ENCODE assay signal across 23 cellular contexts in genomic region chr10:43238462-43238861, GRCh38. TPM values are rescaled to one million over a fixed set of nuclear protein-coding genes. Genes with fewer than 3 reads are reported as not detected.
DNase-seq lines count a peak whose midpoint lies in the region; ATAC-seq and TF ChIP-seq lines count a peak whose summit lies in the region.
"Had no signal": no experiment of that assay in that cellular context is flagged by ENCODE, and none has a peak within 500 bp of the region (broad histone marks: within the 10 kb centered on the region; RNA-seq: fewer than 3 reads in every experiment).

No MANE protein-coding gene starts in this region.

- no peaks in the 10 kb centered on the region for H3K4me1 Mint-ChIP-seq in activated CD4-positive, alpha-beta T cell treated with anti-CD3 and anti-CD28 coated beads for 36 hours
- no peaks in the 10 kb centered on the region for H3K4me1 Mint-ChIP-seq in activated CD4-positive, alpha-beta T cell treated with anti-CD3 and anti-CD28 coated beads, Interleukin-2, amount 10 ng/mL, durations not matched to agents 24 days and 14 days
- no peaks in the 10 kb centered on the region for H3K4me1 Mint-ChIP-seq in endodermal cell
- no peaks in the 10 kb centered on the region for H3K4me1 Mint-ChIP-seq in osteocyte (ENCODE audit: unreplicated experiment)
- H3K4me1 Mint-ChIP-seq: brain, neural crest cell had no signal

- no peak for ATAC-seq in activated CD4-positive, alpha-beta T cell treated with anti-CD3 and anti-CD28 coated beads for 36 hours
- ATAC-seq in IMR-90 (ENCODE audit: low read depth), result no peak

- no peak overlapping the region for H3K56ac ChIP-seq in IMR-90 (ENCODE audit: extremely low read depth, insufficient read depth, low read length)

- TF ChIP-seq CTCF in IMR-90 (conservative IDR thresholded peaks at IDR 0.05; ENCODE audit: low read depth, low read length) (no peak), endodermal cell (conservative IDR thresholded peaks at IDR 0.05) (no peak), osteocyte (IDR thresholded peaks at IDR 0.05) (no peak), prostate gland (IDR thresholded peaks at IDR 0.05) (no peak)

- peak overlapping the region; percentile 32 for H2AFZ ChIP-seq in IMR-90 (replicated peaks; ENCODE audit: low read length, poor library complexity)

- H3K27me3 Mint-ChIP-seq in activated CD4-positive, alpha-beta T cell treated with anti-CD3 and anti-CD28 coated beads for 36 hours, result peaks cover 9% of the 10 kb centered on the region
- peaks cover 15% of the 10 kb centered on the region for H3K27me3 Mint-ChIP-seq in activated CD4-positive, alpha-beta T cell treated with anti-CD3 and anti-CD28 coated beads, Interleukin-2, amount 10 ng/mL, durations not matched to agents 24 days and 14 days
- H3K27me3 Mint-ChIP-seq in endodermal cell (ENCODE audit: insufficient read depth) (peaks cover 13% of the 10 kb centered on the region), osteocyte (ENCODE audit: unreplicated experiment) (peaks cover 29% of the 10 kb centered on the region)
- H3K27me3 Mint-ChIP-seq: activated naive CD8-positive, alpha-beta T cell had no signal

- H3K9me3 ChIP-seq in IMR-90 (ENCODE audit: control insufficient read depth, insufficient read depth, low read length) (peaks cover 3% of the 10 kb centered on the region; the same call in 1 of the 2 replicates), endodermal cell (ENCODE audit: control insufficient read depth, low read length) (no peaks in the 10 kb centered on the region), prostate gland (no peaks in the 10 kb centered on the region)
- H3K9me3 ChIP-seq: uterus had no signal

- in situ Hi-C loops in IMR-90 (cut with MboI; ENCODE audit: low sequenced_read_pairs), result no loop called here

- no peak overlapping the region for H3K14ac ChIP-seq in IMR-90 (replicated peaks; ENCODE audit: low read depth, low read length)

- no peak overlapping the region for H4K91ac ChIP-seq in IMR-90 (ENCODE audit: insufficient read depth, low read depth, low read length)

- H3K79me1 ChIP-seq in IMR-90 (ENCODE audit: low read depth in 1 of 2, low read length in 2 of 2), result no peaks in the 10 kb centered on the region

- POLR2A ChIA-PET in activated CD4-positive, alpha-beta T cell treated with anti-CD3 and anti-CD28 coated beads for 36 hours (lab: Charles Lee), result no interaction called here
- POLR2A ChIA-PET in IMR-90 (lab: Charles Lee; ENCODE audit: unreplicated experiment), result no interaction called here

- H3K9me1 ChIP-seq in IMR-90 (ENCODE audit: insufficient read depth, low read length), result no peaks in the 10 kb centered on the region

- H2AK9ac ChIP-seq in IMR-90 (replicated peaks; ENCODE audit: low read depth, low read length, poor library complexity), result no peak overlapping the region

- peaks cover 16% of the 10 kb centered on the region for H3K9me3 Mint-ChIP-seq in activated CD4-positive, alpha-beta T cell treated with anti-CD3 and anti-CD28 coated beads for 36 hours (ENCODE audit: low read depth)
- H3K9me3 Mint-ChIP-seq in activated CD4-positive, alpha-beta T cell treated with anti-CD3 and anti-CD28 coated beads, Interleukin-2, amount 10 ng/mL, durations not matched to agents 24 days and 14 days, result peaks cover 17% of the 10 kb centered on the region
- H3K9me3 Mint-ChIP-seq in endodermal cell, result peaks cover 39% of the 10 kb centered on the region
- peaks cover 15% of the 10 kb centered on the region for H3K9me3 Mint-ChIP-seq in osteocyte (ENCODE audit: unreplicated experiment)
- H3K9me3 Mint-ChIP-seq: neural crest cell had no signal

- H3K4me1 ChIP-seq in IMR-90 (ENCODE audit: control insufficient read depth, insufficient read depth, low read length) (no peaks in the 10 kb centered on the region), endodermal cell (ENCODE audit: control insufficient read depth, insufficient read depth, low read length) (no peaks in the 10 kb centered on the region), prostate gland (replicated peaks) (no peaks in the 10 kb centered on the region)
- H3K4me1 ChIP-seq: stomach, uterus had no signal

- peaks cover 7% of the 10 kb centered on the region for H3K36me3 Mint-ChIP-seq in activated CD4-positive, alpha-beta T cell treated with anti-CD3 and anti-CD28 coated beads for 36 hours (ENCODE audit: low read depth)
- peaks cover 3% of the 10 kb centered on the region for H3K36me3 Mint-ChIP-seq in activated CD4-positive, alpha-beta T cell treated with anti-CD3 and anti-CD28 coated beads, Interleukin-2, amount 10 ng/mL, durations not matched to agents 24 days and 14 days (ENCODE audit: low read depth)
- no peaks in the 10 kb centered on the region for H3K36me3 Mint-ChIP-seq in endodermal cell (ENCODE audit: low read depth)
- H3K36me3 Mint-ChIP-seq in osteocyte (ENCODE audit: unreplicated experiment), result peaks cover 2% of the 10 kb centered on the region
- H3K36me3 Mint-ChIP-seq: brain had no signal

- no peak overlapping the region for H3K9ac ChIP-seq in IMR-90 (ENCODE audit: low read depth, low read length)
- no peak overlapping the region for H3K9ac ChIP-seq in endodermal cell (ENCODE audit: extremely low read depth, low read length, poor library complexity, severe bottlenecking)

- WGBS in IMR-90 (ENCODE audit: extremely low coverage in 2 of 2, insufficient read length in 1 of 2), 2 experiments, result 29% methylated on average over 1 of the region's 2 CpGs; no CpG with 5 or more reads in 1 of the 2 experiments
- 82 to 100% methylated on average over 1 to 2 of the region's 2 CpGs for WGBS in endodermal cell (ENCODE audit: insufficient coverage in 1 of 2, insufficient read length in 1 of 2), 2 experiments
- WGBS in prostate gland, result 81% methylated on average over 2 of the region's 2 CpGs

- H3K27ac ChIP-seq in IMR-90 (ENCODE audit: insufficient read depth, low read length) (no peak overlapping the region), endodermal cell (ENCODE audit: low read depth, low read length) (no peak overlapping the region), prostate gland (no peak overlapping the region)
- H3K27ac ChIP-seq: 22Rv1, stomach, uterus had no signal

- no peak overlapping the region for H4K8ac ChIP-seq in IMR-90 (ENCODE audit: low read depth in 2 of 2, low read length in 2 of 2)

- H4K5ac ChIP-seq in IMR-90 (ENCODE audit: low read depth, low read length), result no peak overlapping the region

- no peak overlapping the region for H2BK20ac ChIP-seq in IMR-90 (ENCODE audit: low read depth, low read length)

- dilution Hi-C loops in IMR-90 (cut with HindIII; ENCODE audit: low sequenced_read_pairs, unreplicated experiment), result no loop called here

- intact Hi-C loops in activated CD4-positive, alpha-beta T cell treated with anti-CD3 and anti-CD28 coated beads for 36 hours (cut with DNase I, micrococcal nuclease), result no loop called here
- intact Hi-C loops in activated CD4-positive, alpha-beta T cell treated with anti-CD3 and anti-CD28 coated beads, Interleukin-2, amount 10 ng/mL, durations not matched to agents 24 days and 14 days (cut with micrococcal nuclease), result no loop called here
- intact Hi-C loops in IMR-90 (cut with micrococcal nuclease) (no loop called here), prostate gland (cut with DNase I) (no loop called here)

- no peak overlapping the region for H3K23ac ChIP-seq in IMR-90 (ENCODE audit: low read depth, low read length)

- H3K27ac Mint-ChIP-seq in activated CD4-positive, alpha-beta T cell treated with anti-CD3 and anti-CD28 coated beads for 36 hours, result no peak overlapping the region
- H3K27ac Mint-ChIP-seq in activated CD4-positive, alpha-beta T cell treated with anti-CD3 and anti-CD28 coated beads, Interleukin-2, amount 10 ng/mL, durations not matched to agents 24 days and 14 days, result no peak overlapping the region
- H3K27ac Mint-ChIP-seq in endodermal cell (no peak overlapping the region), osteocyte (ENCODE audit: unreplicated experiment) (no peak overlapping the region)
- H3K27ac Mint-ChIP-seq: activated naive CD8-positive, alpha-beta T cell; brain had no signal

- no peak overlapping the region for H3K4me2 ChIP-seq in IMR-90 (ENCODE audit: low read depth, low read length)

- no TSS peak for BruUV-seq in IMR-90 (replicated peaks; lab: Mats Ljungman, UMichigan)

- H2BK5ac ChIP-seq in IMR-90 (ENCODE audit: low read depth, low read length, poor library complexity, severe bottlenecking), result no peak overlapping the region

- H3K27me3 ChIP-seq in IMR-90 (ENCODE audit: control insufficient read depth, insufficient read depth, low read length), result peaks cover 9% of the 10 kb centered on the region
- H3K27me3 ChIP-seq in endodermal cell (ENCODE audit: control insufficient read depth, insufficient read depth, low read length, poor library complexity, severe bottlenecking), result peaks cover 4% of the 10 kb centered on the region
- H3K27me3 ChIP-seq in prostate gland (replicated peaks; ENCODE audit: insufficient read depth), result no peaks in the 10 kb centered on the region
- H3K27me3 ChIP-seq: uterus had no signal

- H3K4me3 ChIP-seq in IMR-90 (ENCODE audit: insufficient read depth, low read depth, low read length), result no peak overlapping the region
- no peak overlapping the region for H3K4me3 ChIP-seq in endodermal cell (ENCODE audit: low read length)
- H3K4me3 ChIP-seq in prostate gland, result no peak overlapping the region
- H3K4me3 ChIP-seq: stomach, uterus had no signal

- peak; percentile 1 for DNase-seq in activated CD4-positive, alpha-beta T cell treated with anti-CD3 and anti-CD28 coated beads for 36 hours
- no peak for DNase-seq in activated CD4-positive, alpha-beta T cell treated with anti-CD3 and anti-CD28 coated beads, Interleukin-2, amount 10 ng/mL, durations not matched to agents 24 days and 14 days
- no peak for DNase-seq in IMR-90
- peak; percentile 10 for DNase-seq in endodermal cell
- peak; percentile 64 for DNase-seq in osteocyte (ENCODE audit: extremely low spot score, unreplicated experiment)
- DNase-seq in NCI-H2227 (lab: John Stamatoyannopoulos, UW; ENCODE audit: unreplicated experiment), result no peak
- no peak for DNase-seq in NCI-H2196 treated with DMSO at 0.1 percent for 48 hours (lab: John Stamatoyannopoulos, UW; ENCODE audit: unreplicated experiment)
- DNase-seq in prostate gland (ENCODE audit: low spot score), result no peak
- DNase-seq: AML-193; COR-L47; DND-41; NCI-H1417; NCI-H2107; NCI-H524; RPMI8226; stimulated activated CD4-positive, alpha-beta T cell treated with anti-CD3 and anti-CD28 coated beads, Interleukin-4, amount 100 ng/mL, for 4 hours; stomach; T-helper 9 cell had no signal

- no peak overlapping the region for H3K4me3 Mint-ChIP-seq in activated CD4-positive, alpha-beta T cell treated with anti-CD3 and anti-CD28 coated beads for 36 hours
- H3K4me3 Mint-ChIP-seq in activated CD4-positive, alpha-beta T cell treated with anti-CD3 and anti-CD28 coated beads, Interleukin-2, amount 10 ng/mL, durations not matched to agents 24 days and 14 days, result no peak overlapping the region
- no peak overlapping the region for H3K4me3 Mint-ChIP-seq in endodermal cell
- H3K4me3 Mint-ChIP-seq in osteocyte (ENCODE audit: unreplicated experiment), result no peak overlapping the region
- H3K4me3 Mint-ChIP-seq: activated naive CD8-positive, alpha-beta T cell; brain; neural crest cell had no signal

- no peak for TF ChIP-seq RAD21 in IMR-90 (IDR thresholded peaks at IDR 0.05; ENCODE audit: low read length)

- H3K18ac ChIP-seq in IMR-90 (ENCODE audit: low read depth, low read length), result no peak overlapping the region

- H3K4ac ChIP-seq in IMR-90 (ENCODE audit: low read depth, low read length), result no peak overlapping the region

- CTCF ChIA-PET in activated CD4-positive, alpha-beta T cell treated with anti-CD3 and anti-CD28 coated beads for 36 hours (lab: Charles Lee), result interaction anchor here (1.6 kb wide), 1 partner anchor 17 kb away, joined by 3 read pairs; no protein-coding TSS in a partner anchor
- CTCF ChIA-PET in IMR-90 (lab: Yijun Ruan, JAX), result no interaction called here

- no peak overlapping the region for H2BK120ac ChIP-seq in IMR-90 (ENCODE audit: low read depth, low read length)

- H3K36me3 ChIP-seq in IMR-90 (ENCODE audit: control insufficient read depth, insufficient read depth, low read length) (no peaks in the 10 kb centered on the region), endodermal cell (ENCODE audit: control insufficient read depth, insufficient read depth, low read length) (no peaks in the 10 kb centered on the region), prostate gland (no peaks in the 10 kb centered on the region)
- H3K36me3 ChIP-seq: stomach, uterus had no signal

- TF ChIP-seq POLR2A in IMR-90 (IDR thresholded peaks at IDR 0.05; ENCODE audit: low read depth, low read length) (no peak), prostate gland (IDR thresholded peaks at IDR 0.05) (no peak)

- no peak overlapping the region for H2BK15ac ChIP-seq in IMR-90 (ENCODE audit: low read depth, low read length)

- no peak overlapping the region for H2AK5ac ChIP-seq in IMR-90 (ENCODE audit: low read depth, low read length)

- H4K20me1 ChIP-seq in IMR-90 (ENCODE audit: insufficient read depth, low read length), result no peaks in the 10 kb centered on the region

RNA-seq across cellular contexts. Expression of gene RASGEF1A, which starts 28.4 kb away (rescaled TPM):
- total RNA-seq in activated CD4-positive, alpha-beta T cell treated with anti-CD3 and anti-CD28 coated beads for 36 hours, result under 1 TPM; 0.44 to 0.64 TPM
- 0.63 and 0.66 TPM in 2 replicates for total RNA-seq in activated CD4-positive, alpha-beta T cell treated with anti-CD3 and anti-CD28 coated beads, Interleukin-2, amount 10 ng/mL, durations not matched to agents 24 days and 14 days
- total RNA-seq in IMR-90 (2012; rRNA removed), result 0.18 and 0.28 TPM in 2 replicates
- 0.15 and 0.55 TPM in 2 replicates for polyA plus RNA-seq in IMR-90 (2012; rRNA removed)
- 0.10 and 0.29 TPM in 2 replicates for polyA plus RNA-seq in IMR-90 (2012; cell fraction: cytosol; rRNA removed)
- polyA plus RNA-seq in IMR-90 (2012; cell fraction: nucleus; rRNA removed; ENCODE audit: low replicate concordance), result 0.44 and 0.64 TPM in 2 replicates
- total RNA-seq in endodermal cell, result 10 to 100 TPM in 1 of 2 donors, 1 to 10 TPM in 1; 8.1 to 13.4 TPM
- polyA plus RNA-seq in endodermal cell (2013, experiment 1 of 2), result 5.3 TPM
- polyA plus RNA-seq in endodermal cell (2013, experiment 2 of 2), result 4.2 TPM
- total RNA-seq in osteocyte, result not detected in 2 replicates
- total RNA-seq in prostate gland, result 1 to 10 TPM; 4.3 to 9.3 TPM

Comparison
In these comparisons a context has a peak if more than half of its experiments do, and no peak if none do; other contexts are left out.
1. DNase-seq: peak in activated CD4-positive, alpha-beta T cell treated with anti-CD3 and anti-CD28 coated beads for 36 hours (single experiment), endodermal cell (single experiment) and osteocyte (single experiment); none in activated CD4-positive, alpha-beta T cell treated with anti-CD3 and anti-CD28 coated beads, Interleukin-2, amount 10 ng/mL, durations not matched to agents 24 days and 14 days (single experiment), IMR-90 (single experiment), NCI-H2227 (single experiment), NCI-H2196 treated with DMSO at 0.1 percent for 48 hours (single experiment) and prostate gland (single experiment).